ENCODE assay signal across 18 cellular contexts in the genomic region with DNA sequence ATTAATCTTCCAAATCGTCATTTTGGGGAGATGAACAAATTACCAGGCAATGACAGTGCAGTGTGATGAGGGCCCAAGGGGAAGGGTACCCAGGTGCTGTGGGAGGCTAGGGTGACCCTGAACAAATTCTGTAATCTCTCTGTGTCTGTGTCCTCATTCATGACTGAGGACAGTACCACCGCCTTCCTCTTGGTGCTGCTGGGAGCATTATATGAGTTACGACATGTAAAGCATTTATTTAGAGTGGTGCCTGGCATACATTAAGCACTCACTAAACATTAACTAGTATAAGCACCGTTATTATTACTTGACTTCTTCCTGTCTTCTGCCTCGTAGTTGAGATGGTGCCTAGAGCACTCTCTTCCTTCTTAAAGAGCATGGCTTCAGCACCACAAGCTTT.
DNase-seq lines count a peak whose midpoint lies in the region; ATAC-seq, FAIRE-seq and TF ChIP-seq lines count a peak whose summit lies in the region.
"Had no signal": no experiment of that assay in that cellular context is flagged by ENCODE, and none has a peak within 500 bp of the region (broad histone marks: within the 10 kb centered on the region; RNA-seq: fewer than 3 reads in every experiment).

No MANE protein-coding gene starts in this region.

- peak; percentile 72 for FAIRE-seq in A204.1 (lab: Jason Lieb, UNC)
- no peak for FAIRE-seq in RCC 7860 (lab: Jason Lieb, UNC)
- FAIRE-seq: GM18507 had no signal

- no peaks in the 10 kb centered on the region for H3K36me3 ChIP-seq in HAP-1 (replicated peaks)
- H3K36me3 ChIP-seq: breast epithelium had no signal

- peaks cover 19% of the 10 kb centered on the region for H3K4me1 ChIP-seq in foreskin keratinocyte
- no peaks in the 10 kb centered on the region for H3K4me1 ChIP-seq in HAP-1

- DNase-seq in RCC 7860 (ENCODE audit: low spot score), result peak; percentile 32
- no peak for DNase-seq in foreskin keratinocyte
- no peak for DNase-seq in Ammon's horn (ENCODE audit: low spot score)
- DNase-seq in HAP-1 (ENCODE audit: low spot score in 2 of 2), result no peak
- DNase-seq: activated naive CD4-positive, alpha-beta T cell; CD4-positive, CD25-positive, alpha-beta regulatory T cell; GF-D8; GOT3; naive thymus-derived CD8-positive, alpha-beta T cell; NCI-H524 treated with DMSO at 0.1 percent for 48 hours; stimulated activated naive CD8-positive, alpha-beta T cell treated with anti-CD3 and anti-CD28 coated beads, Interleukin-15, amount 100 ng/mL, for 72 hours had no signal

- no peak for ATAC-seq in foreskin keratinocyte
- ATAC-seq in HG03342 (IDR thresholded peaks at IDR 0.05; ENCODE audit: unreplicated experiment), result no peak
- no peak for ATAC-seq in HG03469 (IDR thresholded peaks at IDR 0.05; ENCODE audit: unreplicated experiment)
- ATAC-seq: left lobe of liver; naive thymus-derived CD8-positive, alpha-beta T cell; stimulated activated naive CD8-positive, alpha-beta T cell treated with anti-CD3 and anti-CD28 coated beads, Interleukin-15, amount 100 ng/mL, for 72 hours had no signal

- in situ Hi-C loops in HAP-1 (cut with MboI; ENCODE audit: low sequenced_read_pairs), result no loop called here

- H3K27me3 ChIP-seq in foreskin keratinocyte, result no peaks in the 10 kb centered on the region
- H3K27me3 ChIP-seq in HAP-1 (ENCODE audit: low read depth), result no peaks in the 10 kb centered on the region; the same call in 1 of the 2 replicates
- H3K27me3 ChIP-seq: breast epithelium had no signal

- H3K27ac ChIP-seq in C4-2B, result no peak overlapping the region
- no peak overlapping the region for H3K27ac ChIP-seq in foreskin keratinocyte
- H3K27ac ChIP-seq: breast epithelium had no signal

- no peaks in the 10 kb centered on the region for H3K9me3 ChIP-seq in HAP-1

- no peak overlapping the region for H3K4me3 ChIP-seq in HAP-1
- H3K4me3 ChIP-seq: breast epithelium had no signal

- TF ChIP-seq CTCF in C4-2B (conservative IDR thresholded peaks at IDR 0.05) (peak; percentile 13; the same call in 1 of the 2 replicates), foreskin keratinocyte (conservative IDR thresholded peaks at IDR 0.05) (peak; percentile 35)
